ENCODE assay signal across 30 cellular contexts in the genomic region with DNA sequence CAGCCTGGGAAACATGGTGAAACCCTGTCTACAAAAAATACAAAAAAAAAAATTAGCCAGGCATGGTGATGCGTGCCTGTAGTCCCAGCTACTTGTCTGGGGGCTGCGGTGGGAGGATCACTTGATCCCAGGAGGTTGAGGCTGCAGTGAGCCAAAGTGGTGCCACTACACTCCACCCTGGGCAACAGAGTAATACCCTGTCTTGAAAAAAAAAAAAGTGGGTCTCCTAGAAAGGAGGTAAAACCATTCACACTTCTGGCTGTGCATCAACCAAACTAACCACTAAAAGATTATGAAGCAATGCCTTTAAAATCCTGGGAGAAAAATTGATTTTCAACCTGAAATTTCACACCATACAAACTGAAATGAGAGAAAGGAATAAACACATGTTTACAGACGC. TPM values are rescaled to one million over a fixed set of nuclear protein-coding genes. Genes with fewer than 3 reads are reported as not detected.
"Had no signal": no experiment of that assay in that cellular context is flagged by ENCODE, and none has a peak within 500 bp of the region (broad histone marks: within the 10 kb centered on the region; RNA-seq: fewer than 3 reads in every experiment).

No MANE protein-coding gene starts in this region.

- H3K9me3 ChIP-seq: colonic mucosa, gastrocnemius medialis, lower lobe of right lung had no signal

- H3K27me3 ChIP-seq: colonic mucosa, gastrocnemius medialis, heart right ventricle had no signal

- H3K4me1 Mint-ChIP-seq: mesothelial cell of epicardium had no signal

- H3K36me3 ChIP-seq: colonic mucosa, esophagus squamous epithelium, gastrocnemius medialis, heart right ventricle, lower lobe of right lung had no signal

- H3K4me3 Mint-ChIP-seq: dendritic cell treated with granulocyte-macrophage colony-stimulating factor and Interleukin-4, amounts not matched to agents 40 ng/mL and 50 ng/mL, for 4 days; mesothelial cell of epicardium had no signal

- H3K36me3 Mint-ChIP-seq: mesothelial cell of epicardium had no signal

- ATAC-seq: gastrocnemius medialis, heart right ventricle, left colon, left lobe of liver, left ventricle myocardium superior, lower lobe of right lung, mucosa of descending colon had no signal

- H3K27ac Mint-ChIP-seq: mesothelial cell of epicardium had no signal

- H3K27ac ChIP-seq: colonic mucosa, esophagus squamous epithelium, gastrocnemius medialis, heart right ventricle, lower lobe of right lung had no signal

- DNase-seq: cerebellar nuclear complex; colonic mucosa; cortex of kidney; effector CD8-positive, alpha-beta T cell; esophagus squamous epithelium; foreskin fibroblast; foreskin melanocyte; gastrocnemius medialis; glutamatergic neuron; heart right ventricle; hippocampal formation; islet precursor cell; kidney glomerular epithelial cell; left colon; left ventricle myocardium superior; lower lobe of right lung; mesenchymal stem cell; mucosa of descending colon had no signal

- H3K4me1 ChIP-seq: colonic mucosa, esophagus squamous epithelium, gastrocnemius medialis, heart right ventricle, lower lobe of right lung had no signal

- H3K27me3 Mint-ChIP-seq: dendritic cell treated with granulocyte-macrophage colony-stimulating factor and Interleukin-4, amounts not matched to agents 40 ng/mL and 50 ng/mL, for 4 days had no signal

- H3K4me3 ChIP-seq: colonic mucosa, esophagus squamous epithelium, gastrocnemius medialis, heart right ventricle, lower lobe of right lung, mucosa of descending colon had no signal

RNA-seq across cellular contexts. Expression of gene C10orf71, which starts 35.4 kb away (rescaled TPM):
- total RNA-seq: chondrocyte, colonic mucosa, dermis microvascular lymphatic vessel endothelial cell, endothelial cell of umbilical vein, epithelial cell of proximal tubule, glomerular endothelial cell, kidney, left colon, left lobe of liver, lower leg skin, lower lobe of right lung, lung microvascular endothelial cell, mesenteric fat pad, mesothelial cell of epicardium had no signal
